ENCODE assay signal across 1 cellular context in genomic region chr1:205748398-205749093, GRCh38.
A peak's percentile ranks its signal among the peaks of the same experiment; 100 is the strongest.
TF ChIP-seq lines count a peak whose summit lies in the region.

No MANE protein-coding gene starts in this region.

TF ChIP-seq in HepG2, 621 proteins besides CTCF, POLR2A, EP300 and RAD21 (continued from another document):
- no peak for TF ChIP-seq AHDC1 (CRISPR knock-in tag; IDR thresholded peaks at IDR 0.05; ENCODE audit: borderline replicate concordance)
- no peak for TF ChIP-seq TBL1XR1 (IDR thresholded peaks at IDR 0.05; ENCODE audit: borderline replicate concordance, low read length, partially characterized antibody)
- TF ChIP-seq MLX (CRISPR knock-in tag; IDR thresholded peaks at IDR 0.05), result 0 out of 2 replicates have a peak, but pooled peaks have one; percentile 1
- no peak for TF ChIP-seq ZNF143 (CRISPR knock-in tag; IDR thresholded peaks at IDR 0.05)
- TF ChIP-seq ZGPAT (CRISPR knock-in tag; IDR thresholded peaks at IDR 0.05), result no peak
- TF ChIP-seq SETDB1 (CRISPR knock-in tag; IDR thresholded peaks at IDR 0.05; ENCODE audit: borderline replicate concordance), result no peak
- TF ChIP-seq MEF2D (CRISPR knock-in tag; IDR thresholded peaks at IDR 0.05), result no peak
- TF ChIP-seq GMEB1 (CRISPR knock-in tag; IDR thresholded peaks at IDR 0.05; ENCODE audit: borderline replicate concordance), result no peak
- TF ChIP-seq IKZF4 (CRISPR knock-in tag; IDR thresholded peaks at IDR 0.05; ENCODE audit: borderline replicate concordance, low read depth, not compliant biosample characterization), result no peak
- TF ChIP-seq SALL1 (CRISPR knock-in tag; IDR thresholded peaks at IDR 0.05), result no peak
- no peak for TF ChIP-seq TEAD2 (CRISPR knock-in tag; IDR thresholded peaks at IDR 0.05)
- TF ChIP-seq HNF1A (IDR thresholded peaks at IDR 0.05; ENCODE audit: low read depth), result no peak
- TF ChIP-seq HNF1A (CRISPR knock-in tag; IDR thresholded peaks at IDR 0.05; ENCODE audit: borderline replicate concordance), result no peak
- no peak for TF ChIP-seq ZNF205 (CRISPR knock-in tag; IDR thresholded peaks at IDR 0.05)
- no peak for TF ChIP-seq CEBPZ (IDR thresholded peaks at IDR 0.05; ENCODE audit: low read length)
